ENCODE assay signal across 8 cellular contexts in the genomic region with DNA sequence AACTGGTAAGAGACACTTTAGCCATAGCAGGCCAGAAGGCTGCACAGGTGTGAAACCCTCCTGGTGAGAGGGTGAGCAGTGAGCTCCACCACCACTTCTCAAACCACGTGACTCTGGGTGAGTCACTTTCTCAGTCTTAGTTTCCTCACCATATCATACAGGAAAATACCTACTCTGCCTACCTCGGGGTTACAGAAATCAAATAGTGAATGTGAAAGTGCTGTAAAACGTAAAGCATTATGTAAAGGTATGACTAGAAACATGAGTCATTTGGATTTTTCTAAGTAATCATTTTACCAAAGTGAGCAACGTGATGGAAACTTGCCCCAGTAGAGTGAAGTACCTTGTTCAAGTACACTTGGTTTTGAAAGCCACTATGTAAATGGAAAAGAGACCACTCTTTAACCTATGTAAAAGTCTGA. TPM values are rescaled to one million over a fixed set of nuclear protein-coding genes. Genes with fewer than 3 reads are reported as not detected.
DNase-seq lines count a peak whose midpoint lies in the region; ATAC-seq, FAIRE-seq and TF ChIP-seq lines count a peak whose summit lies in the region.

No MANE protein-coding gene starts in this region.

- peak; percentile 58 for DNase-seq in GM10266 (ENCODE audit: extremely low spot score)
- DNase-seq in H54 (ENCODE audit: insufficient read length, low spot score), result no peak
- peak; percentile 31 for DNase-seq in NB4 (ENCODE audit: low read depth)
- DNase-seq in activated T-helper 9 cell treated with anti-CD3 and anti-CD28 coated beads, Interleukin-2, amount 50 U/mL, for 16 hours (ENCODE audit: low read depth), result peak; percentile 61
- DNase-seq in stimulated activated naive B cell treated with anti-CD40 and anti-IgM and Interleukin-4, amounts not matched to agents 10 μg/mL and 1 μg/mL and 100 μg/mL, for 72 hours, result peak; percentile 77
- no peak for DNase-seq in OCI-M2 (lab: John Stamatoyannopoulos, UW; ENCODE audit: unreplicated experiment)
- DNase-seq in HEK293T (ENCODE audit: extremely low spot score), result no peak

- H3K4me3 ChIP-seq in NB4 (ENCODE audit: low read depth, low read length), result no peak overlapping the region
- no peak overlapping the region for H3K4me3 ChIP-seq in liver (ENCODE audit: low read depth in 1 of 3, low read length in 3 of 3)

- TF ChIP-seq POLR2A in H54 (IDR thresholded peaks at IDR 0.05; ENCODE audit: low read depth, low read length), result no peak
- no peak for TF ChIP-seq POLR2A in NB4 (IDR thresholded peaks at IDR 0.05; ENCODE audit: extremely low read depth, insufficient read length)

- H3K27ac Mint-ChIP-seq in stimulated activated naive B cell treated with anti-CD40 and anti-IgM and Interleukin-4, amounts not matched to agents 10 μg/mL and 1 μg/mL and 100 μg/mL, for 72 hours, result peak overlapping the region; percentile 86

- peaks cover 0 to 7% of the 10 kb centered on the region in 2 donors for H3K9me3 Mint-ChIP-seq in stimulated activated naive B cell treated with anti-CD40 and anti-IgM and Interleukin-4, amounts not matched to agents 10 μg/mL and 1 μg/mL and 100 μg/mL, for 72 hours

- CTCF ChIA-PET in HEK293T (lab: Yijun Ruan, JAX), result no interaction called here

- no peak for TF ChIP-seq RAD21 in liver (IDR thresholded peaks at IDR 0.05)

- POLR2A ChIA-PET in HEK293T (lab: Yijun Ruan, JAX), result no interaction called here

- WGBS in liver, result 40% methylated on average over 4 of the region's 4 CpGs

- peaks cover 20 to 57% (median 45%) of the 10 kb centered on the region in 4 donors for H3K4me1 ChIP-seq in liver (ENCODE audit: control insufficient read depth in 4 of 4, insufficient read depth in 4 of 4, low read length in 3 of 4)

- H3K4me1 Mint-ChIP-seq in stimulated activated naive B cell treated with anti-CD40 and anti-IgM and Interleukin-4, amounts not matched to agents 10 μg/mL and 1 μg/mL and 100 μg/mL, for 72 hours, result peaks cover 50 to 85% of the 10 kb centered on the region in 2 donors

- peaks cover 15 to 20% of the 10 kb centered on the region in 2 donors for H3K36me3 Mint-ChIP-seq in stimulated activated naive B cell treated with anti-CD40 and anti-IgM and Interleukin-4, amounts not matched to agents 10 μg/mL and 1 μg/mL and 100 μg/mL, for 72 hours

- peak; percentile 91 for FAIRE-seq in H54 (lab: Jason Lieb, UNC)

- H3K36me3 ChIP-seq in liver (ENCODE audit: control insufficient read depth in 4 of 4, insufficient read depth in 3 of 4, low read depth in 1 of 4, low read length in 3 of 4), result no peaks in the 10 kb centered on the region

- H3K27ac ChIP-seq in liver (ENCODE audit: low read depth in 1 of 2, low read length in 2 of 2), result peak overlapping the region; percentile 87 to 96

- H3K27me3 ChIP-seq in liver (ENCODE audit: control insufficient read depth in 4 of 4, insufficient read depth in 4 of 4, low read length in 3 of 4), result no peaks in the 10 kb centered on the region

- H3K27me3 Mint-ChIP-seq in stimulated activated naive B cell treated with anti-CD40 and anti-IgM and Interleukin-4, amounts not matched to agents 10 μg/mL and 1 μg/mL and 100 μg/mL, for 72 hours, result no peaks in the 10 kb centered on the region

- ATAC-seq in stimulated activated naive B cell treated with anti-CD40 and anti-IgM and Interleukin-4, amounts not matched to agents 10 μg/mL and 1 μg/mL and 100 μg/mL, for 72 hours (replicated peaks), result peak; percentile 96

- TF ChIP-seq CTCF in GM10266 (IDR thresholded peaks at IDR 0.05; ENCODE audit: control insufficient read depth, insufficient read depth, low read depth, missing control alignments) (no peak), NB4 (IDR thresholded peaks at IDR 0.05; ENCODE audit: low read depth, low read length) (no peak), liver (IDR thresholded peaks at IDR 0.05; ENCODE audit: low read depth, low read length, missing input control) (no peak)

- no peaks in the 10 kb centered on the region for H3K9me3 ChIP-seq in liver (ENCODE audit: control insufficient read depth in 4 of 4, low read length in 3 of 4)

- H3K4me3 Mint-ChIP-seq in stimulated activated naive B cell treated with anti-CD40 and anti-IgM and Interleukin-4, amounts not matched to agents 10 μg/mL and 1 μg/mL and 100 μg/mL, for 72 hours, result no peak overlapping the region

- H3K9ac ChIP-seq in liver (ENCODE audit: low read depth in 1 of 2, low read length in 2 of 2), result peak overlapping the region; percentile 22 to 50

TF ChIP-seq in liver, 16 proteins besides CTCF, POLR2A, EP300 and RAD21 (continues in another document):
- TF ChIP-seq, protein P1, sequence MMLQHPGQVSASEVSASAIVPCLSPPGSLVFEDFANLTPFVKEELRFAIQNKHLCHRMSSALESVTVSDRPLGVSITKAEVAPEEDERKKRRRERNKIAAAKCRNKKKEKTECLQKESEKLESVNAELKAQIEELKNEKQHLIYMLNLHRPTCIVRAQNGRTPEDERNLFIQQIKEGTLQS (IDR thresholded peaks at IDR 0.05), result no peak
- TF ChIP-seq EGR1 (IDR thresholded peaks at IDR 0.05; ENCODE audit: low read depth in 2 of 2), result no peak
- TF ChIP-seq, protein P2, sequence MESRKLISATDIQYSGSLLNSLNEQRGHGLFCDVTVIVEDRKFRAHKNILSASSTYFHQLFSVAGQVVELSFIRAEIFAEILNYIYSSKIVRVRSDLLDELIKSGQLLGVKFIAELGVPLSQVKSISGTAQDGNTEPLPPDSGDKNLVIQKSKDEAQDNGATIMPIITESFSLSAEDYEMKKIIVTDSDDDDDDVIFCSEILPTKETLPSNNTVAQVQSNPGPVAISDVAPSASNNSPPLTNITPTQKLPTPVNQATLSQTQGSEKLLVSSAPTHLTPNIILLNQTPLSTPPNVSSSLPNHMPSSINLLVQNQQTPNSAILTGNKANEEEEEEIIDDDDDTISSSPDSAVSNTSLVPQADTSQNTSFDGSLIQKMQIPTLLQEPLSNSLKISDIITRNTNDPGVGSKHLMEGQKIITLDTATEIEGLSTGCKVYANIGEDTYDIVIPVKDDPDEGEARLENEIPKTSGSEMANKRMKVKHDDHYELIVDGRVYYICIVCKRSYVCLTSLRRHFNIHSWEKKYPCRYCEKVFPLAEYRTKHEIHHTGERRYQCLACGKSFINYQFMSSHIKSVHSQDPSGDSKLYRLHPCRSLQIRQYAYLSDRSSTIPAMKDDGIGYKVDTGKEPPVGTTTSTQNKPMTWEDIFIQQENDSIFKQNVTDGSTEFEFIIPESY (IDR thresholded peaks at IDR 0.05), result no peak
- TF ChIP-seq HNF4A (conservative IDR thresholded peaks at IDR 0.05), result no peak
- no peak for TF ChIP-seq NR2F2 (IDR thresholded peaks at IDR 0.05)

TF ChIP-seq in HEK293T, 16 proteins besides CTCF, POLR2A, EP300 and RAD21:
- TF ChIP-seq NFRKB (IDR thresholded peaks at IDR 0.05) (no peak), FOXA1 (IDR thresholded peaks at IDR 0.05) (no peak), ELF4 (IDR thresholded peaks at IDR 0.05) (no peak), SUZ12 (IDR thresholded peaks at IDR 0.05) (no peak), BHLHE40 (IDR thresholded peaks at IDR 0.05; ENCODE audit: borderline replicate concordance) (no peak), LEF1 (IDR thresholded peaks at IDR 0.05; ENCODE audit: borderline replicate concordance) (no peak), CTBP1 (IDR thresholded peaks at IDR 0.05; ENCODE audit: borderline replicate concordance) (no peak), TARDBP (IDR thresholded peaks at IDR 0.05) (no peak), FOXM1 (IDR thresholded peaks at IDR 0.05; ENCODE audit: borderline replicate concordance) (no peak), L3MBTL2 (conservative IDR thresholded peaks at IDR 0.05) (no peak)
- TF ChIP-seq, protein P3, sequence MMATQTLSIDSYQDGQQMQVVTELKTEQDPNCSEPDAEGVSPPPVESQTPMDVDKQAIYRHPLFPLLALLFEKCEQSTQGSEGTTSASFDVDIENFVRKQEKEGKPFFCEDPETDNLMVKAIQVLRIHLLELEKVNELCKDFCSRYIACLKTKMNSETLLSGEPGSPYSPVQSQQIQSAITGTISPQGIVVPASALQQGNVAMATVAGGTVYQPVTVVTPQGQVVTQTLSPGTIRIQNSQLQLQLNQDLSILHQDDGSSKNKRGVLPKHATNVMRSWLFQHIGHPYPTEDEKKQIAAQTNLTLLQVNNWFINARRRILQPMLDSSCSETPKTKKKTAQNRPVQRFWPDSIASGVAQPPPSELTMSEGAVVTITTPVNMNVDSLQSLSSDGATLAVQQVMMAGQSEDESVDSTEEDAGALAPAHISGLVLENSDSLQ (IDR thresholded peaks at IDR 0.05), result no peak

RNA-seq across cellular contexts. Expression of a gene that starts 40.4 kb away (rescaled TPM):
- 10 to 100 TPM; 17.2 to 43.7 TPM for total RNA-seq in liver
- 1 to 10 TPM; 5.7 to 6.6 TPM for polyA plus RNA-seq in liver

Comparison
In these comparisons a context has a peak if more than half of its experiments do, and no peak if none do; other contexts are left out.
1. DNase-seq: peak in GM10266 (single experiment), NB4 (single experiment), activated T-helper 9 cell treated with anti-CD3 and anti-CD28 coated beads, Interleukin-2, amount 50 U/mL, for 16 hours (single experiment) and stimulated activated naive B cell treated with anti-CD40 and anti-IgM and Interleukin-4, amounts not matched to agents 10 μg/mL and 1 μg/mL and 100 μg/mL, for 72 hours (single experiment); none in H54 (single experiment), OCI-M2 (single experiment) and HEK293T (single experiment).